Comparison of ENCODE assay signal across 8 cellular contexts in genomic region chr5:141320225-141321169, GRCh38. TPM values are rescaled to one million over a fixed set of nuclear protein-coding genes. Genes with fewer than 3 reads are reported as not detected.
A peak's percentile ranks its signal among the peaks of the same experiment; 100 is the strongest.
DNase-seq lines count a peak whose midpoint lies in the region; ATAC-seq and TF ChIP-seq lines count a peak whose summit lies in the region.

A gene with protein sequence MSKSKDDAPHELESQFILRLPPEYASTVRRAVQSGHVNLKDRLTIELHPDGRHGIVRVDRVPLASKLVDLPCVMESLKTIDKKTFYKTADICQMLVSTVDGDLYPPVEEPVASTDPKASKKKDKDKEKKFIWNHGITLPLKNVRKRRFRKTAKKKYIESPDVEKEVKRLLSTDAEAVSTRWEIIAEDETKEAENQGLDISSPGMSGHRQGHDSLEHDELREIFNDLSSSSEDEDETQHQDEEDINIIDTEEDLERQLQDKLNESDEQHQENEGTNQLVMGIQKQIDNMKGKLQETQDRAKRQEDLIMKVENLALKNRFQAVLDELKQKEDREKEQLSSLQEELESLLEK (minus strand): TSS chr5:141320784. CDS start chr5:141320044, 740 bp downstream.

- peak; percentile 96 for DNase-seq in GM06990 (ENCODE audit: extremely low read depth, insufficient read length)
- peak; percentile 92 for DNase-seq in HEK293T (ENCODE audit: extremely low spot score)
- DNase-seq in MV-4-11 (lab: John Stamatoyannopoulos, UW), result peak; percentile 90
- peak; percentile 94 for DNase-seq in SK-MEL-5 (ENCODE audit: low read depth, low spot score)
- peak; percentile 93 for DNase-seq in activated naive CD4-positive, alpha-beta T cell treated with Interleukin-2 at 50 U/mL for 16 hours
- peak; percentile 33 to 91 (median 81) for DNase-seq in substantia nigra (lab: John Stamatoyannopoulos, UW)

- in situ Hi-C loops in SK-MEL-5 (cut with HindIII; ENCODE audit: low pct_unique_long_range_greater_than_20kb, low sequenced_read_pairs), result no loop called here

- H3K36me3 ChIP-seq in GM06990 (ENCODE audit: control insufficient read depth, insufficient read depth, low read length) (peaks cover 6% of the 10 kb centered on the region; the same call in 1 of the 2 replicates), gastroesophageal sphincter (peaks cover 0 to 45% of the 10 kb centered on the region in 2 donors), neutrophil (no peaks in the 10 kb centered on the region)

- H3K9me3 ChIP-seq in gastroesophageal sphincter, result peaks cover 2 to 56% (median 10%) of the 10 kb centered on the region in 3 donors
- peaks cover 33% of the 10 kb centered on the region for H3K9me3 ChIP-seq in neutrophil

- WGBS in gastroesophageal sphincter (ENCODE audit: low coverage in 1 of 2), 2 donors, result 2 to 5% methylated on average over 11 to 23 of the region's 67 CpGs

- no peak for TF ChIP-seq EP300 in gastroesophageal sphincter (IDR thresholded peaks at IDR 0.05)

- H3K4me3 ChIP-seq in GM06990 (replicated peaks; ENCODE audit: low read depth, low read length), result peak within 1 kb of the TSS; percentile 82
- peak within 1 kb of the TSS; percentile 60 to 66 for H3K4me3 ChIP-seq in gastroesophageal sphincter
- H3K4me3 ChIP-seq in neutrophil (ENCODE audit: low read depth in 1 of 2, low read length in 1 of 2), result peak within 1 kb of the TSS; percentile 81

- POLR2A ChIA-PET in HEK293T (lab: Yijun Ruan, JAX), result interaction anchor here (0.6 to 2.9 kb wide), 21 partner anchors 8 to 602 kb away, joined by 3 to 14 read pairs (median 4); partner anchors contain the start of genes HDAC3, PCDHB11, PCDHB15 and PCDHGA1

- CTCF ChIA-PET in HEK293T (lab: Yijun Ruan, JAX), result interaction anchor here (0.5 to 1.7 kb wide), 11 partner anchors 10 to 272 kb away, joined by 3 to 14 read pairs (median 5); partner anchors contain the start of genes PCDHGA1, PCDHGA10 and PCDHGA5

- peak; percentile 81 to 89 for TF ChIP-seq POLR2A in gastroesophageal sphincter (IDR thresholded peaks at IDR 0.05)

- peak; percentile 91 for TF ChIP-seq CTCF in GM06990 (IDR thresholded peaks at IDR 0.05; ENCODE audit: insufficient read depth, low read length, poor library complexity, severe bottlenecking)
- peak; percentile 45 to 82 (median 62) for TF ChIP-seq CTCF in gastroesophageal sphincter (IDR thresholded peaks at IDR 0.05)
- TF ChIP-seq CTCF in neutrophil (IDR thresholded peaks at IDR 0.05), result peak; percentile 91

- H3K27ac ChIP-seq in gastroesophageal sphincter (peak within 1 kb of the TSS; percentile 76 to 98 (median 93)), neutrophil (peak within 1 kb of the TSS; percentile 95), substantia nigra (ENCODE audit: low read depth, low read length, poor library complexity, severe bottlenecking) (peak within 1 kb of the TSS; percentile 92)

- H3K27me3 ChIP-seq in GM06990 (replicated peaks; ENCODE audit: control insufficient read depth, insufficient read depth, low read length) (no peaks in the 10 kb centered on the region), gastroesophageal sphincter (no peaks in the 10 kb centered on the region), neutrophil (peaks cover 16% of the 10 kb centered on the region)

- peak; percentile 99 for ATAC-seq in gastroesophageal sphincter

- H3K4me1 ChIP-seq in gastroesophageal sphincter, result peaks cover 0 to 12% (median 0%) of the 10 kb centered on the region in 3 donors
- peaks cover 12 to 15% of the 10 kb centered on the region in 2 experiments for H3K4me1 ChIP-seq in neutrophil (ENCODE audit: control insufficient read depth in 1 of 2, insufficient read depth in 1 of 2, low read depth in 1 of 2, low read length in 1 of 2)

TF ChIP-seq in HEK293T, 16 proteins besides CTCF, POLR2A, EP300 and RAD21:
- peak; percentile 92 for TF ChIP-seq L3MBTL2 (conservative IDR thresholded peaks at IDR 0.05)
- peak; percentile 57; the same call in 1 of the 2 replicates for TF ChIP-seq NFRKB (IDR thresholded peaks at IDR 0.05)
- peak; percentile 80 for TF ChIP-seq ELF4 (IDR thresholded peaks at IDR 0.05)
- TF ChIP-seq, protein P1, sequence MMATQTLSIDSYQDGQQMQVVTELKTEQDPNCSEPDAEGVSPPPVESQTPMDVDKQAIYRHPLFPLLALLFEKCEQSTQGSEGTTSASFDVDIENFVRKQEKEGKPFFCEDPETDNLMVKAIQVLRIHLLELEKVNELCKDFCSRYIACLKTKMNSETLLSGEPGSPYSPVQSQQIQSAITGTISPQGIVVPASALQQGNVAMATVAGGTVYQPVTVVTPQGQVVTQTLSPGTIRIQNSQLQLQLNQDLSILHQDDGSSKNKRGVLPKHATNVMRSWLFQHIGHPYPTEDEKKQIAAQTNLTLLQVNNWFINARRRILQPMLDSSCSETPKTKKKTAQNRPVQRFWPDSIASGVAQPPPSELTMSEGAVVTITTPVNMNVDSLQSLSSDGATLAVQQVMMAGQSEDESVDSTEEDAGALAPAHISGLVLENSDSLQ (IDR thresholded peaks at IDR 0.05), result peak; percentile 99
- TF ChIP-seq TARDBP (IDR thresholded peaks at IDR 0.05), result no peak
- no peak for TF ChIP-seq BHLHE40 (IDR thresholded peaks at IDR 0.05; ENCODE audit: borderline replicate concordance)
- TF ChIP-seq LEF1 (IDR thresholded peaks at IDR 0.05; ENCODE audit: borderline replicate concordance), result no peak

RNA-seq across cellular contexts. Expression of the gene that starts here (rescaled TPM):
- total RNA-seq in SK-MEL-5 (2014; rRNA removed; shearing (Covaris generic)), result 60.5 and 60.9 TPM in 2 replicates
- 71.5 and 88.0 TPM in 2 replicates for polyA plus RNA-seq in SK-MEL-5 (2015; cell fraction: cytosol; rRNA removed)
- polyA plus RNA-seq in SK-MEL-5 (2015; cell fraction: nucleus; rRNA removed), result 114 and 129 TPM in 2 replicates
- 10 to 100 TPM; 58.7 to 75.9 (median 61.4) TPM for total RNA-seq in gastroesophageal sphincter

Comparison
In these comparisons a context has a peak if more than half of its experiments do, and no peak if none do; other contexts are left out.
1. Peak in every context shown above with its lines: DNase-seq, ATAC-seq, H3K4me3 ChIP-seq and H3K27ac ChIP-seq.